11 cellular contexts compared by ENCODE assay signal in the genomic region with DNA sequence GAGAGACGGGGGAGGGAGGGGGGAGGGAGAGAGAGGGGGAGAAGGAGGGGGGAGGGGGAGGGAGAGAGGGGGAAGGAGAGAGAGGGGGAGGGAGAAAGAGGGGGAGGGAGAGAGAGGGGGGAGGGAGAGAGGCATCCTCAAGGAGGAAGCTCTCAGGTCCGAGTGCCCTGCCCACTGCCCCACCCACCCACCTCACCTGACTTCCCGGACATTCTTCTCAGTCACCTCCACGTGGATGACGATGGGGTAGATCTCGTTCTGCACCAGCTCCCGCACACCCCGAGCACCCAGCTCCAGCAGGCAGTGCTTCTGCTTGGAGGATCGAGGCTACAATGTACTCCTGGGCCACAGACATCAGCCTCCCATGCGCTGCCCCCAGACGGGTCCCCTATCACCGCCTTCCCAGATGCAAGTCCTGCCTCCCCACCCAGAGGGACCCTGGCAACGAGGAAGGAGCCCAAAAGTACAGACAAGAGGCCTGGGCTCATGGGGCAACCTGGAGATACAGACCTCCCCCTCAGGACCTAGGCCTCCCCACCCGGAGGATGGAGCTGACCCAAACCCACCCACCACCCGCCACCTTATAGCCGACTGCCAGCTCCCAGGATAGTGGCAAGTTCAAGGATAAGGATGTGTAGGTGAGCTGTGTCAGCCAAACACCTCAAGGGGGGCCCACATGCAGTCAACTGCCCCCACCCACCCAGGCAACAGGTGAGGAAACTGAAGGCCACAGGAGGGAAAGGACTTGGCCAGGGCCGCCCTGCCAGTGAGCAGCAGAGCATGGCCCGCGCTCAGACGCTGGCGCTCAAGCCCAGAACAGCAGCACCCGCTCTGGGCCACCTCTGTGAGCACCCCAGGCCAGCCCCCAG. TPM values are rescaled to one million over a fixed set of nuclear protein-coding genes. Genes with fewer than 3 reads are reported as not detected.
"Had no signal": no experiment of that assay in that cellular context is flagged by ENCODE, and none has a peak within 500 bp of the region (broad histone marks: within the 10 kb centered on the region; RNA-seq: fewer than 3 reads in every experiment).

No MANE protein-coding gene starts in this region.

- H3K36me3 ChIP-seq: cardiac muscle cell had no signal

- H3K9me3 ChIP-seq: suprapubic skin, transverse colon had no signal

- FAIRE-seq: keratinocyte had no signal

- H3K27ac ChIP-seq: cardiac muscle cell, dorsolateral prefrontal cortex, epithelial cell of prostate, suprapubic skin, transverse colon had no signal

- H3K4me3 ChIP-seq: cardiac muscle cell, dorsolateral prefrontal cortex, suprapubic skin, transverse colon had no signal

- H3K27me3 ChIP-seq: cardiac muscle cell, transverse colon had no signal

- DNase-seq: activated gamma-delta T cell, dorsolateral prefrontal cortex, foreskin fibroblast, left ventricle myocardium superior, T1000, transverse colon had no signal

RNA-seq across cellular contexts. Expression of a gene that starts 27.4 kb away (rescaled TPM):
- total RNA-seq: T-helper 1 cell treated with Interleukin-12 subunit alpha and Interleukin-12 subunit beta and Interleukin-4 antibody, amounts not matched to agents 30 ng/mL and 1 ng/mL, for 36 hours had no signal
